1 cellular context compared by ENCODE assay signal in genomic region chr6:2957696-2958330, GRCh38.
TF ChIP-seq lines count a peak whose summit lies in the region.

No MANE protein-coding gene starts in this region.

TF ChIP-seq in H1, 55 proteins besides CTCF, POLR2A, EP300 and RAD21:
- no peak for TF ChIP-seq SP2 (IDR thresholded peaks at IDR 0.05; ENCODE audit: low read length)
- no peak for TF ChIP-seq NANOG (IDR thresholded peaks at IDR 0.05; ENCODE audit: insufficient read depth, low read depth, low read length, poor library complexity, severe bottlenecking)
- TF ChIP-seq, protein P1, sequence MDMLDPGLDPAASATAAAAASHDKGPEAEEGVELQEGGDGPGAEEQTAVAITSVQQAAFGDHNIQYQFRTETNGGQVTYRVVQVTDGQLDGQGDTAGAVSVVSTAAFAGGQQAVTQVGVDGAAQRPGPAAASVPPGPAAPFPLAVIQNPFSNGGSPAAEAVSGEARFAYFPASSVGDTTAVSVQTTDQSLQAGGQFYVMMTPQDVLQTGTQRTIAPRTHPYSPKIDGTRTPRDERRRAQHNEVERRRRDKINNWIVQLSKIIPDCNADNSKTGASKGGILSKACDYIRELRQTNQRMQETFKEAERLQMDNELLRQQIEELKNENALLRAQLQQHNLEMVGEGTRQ (IDR thresholded peaks at IDR 0.05; ENCODE audit: low read length), result no peak
- no peak for TF ChIP-seq BCL11A (IDR thresholded peaks at IDR 0.05; ENCODE audit: low read depth in 2 of 2, low read length in 2 of 2)
- TF ChIP-seq FOSL1 (IDR thresholded peaks at IDR 0.05; ENCODE audit: insufficient read depth, low read depth, low read length), result no peak
- TF ChIP-seq ZNF274 (IDR thresholded peaks at IDR 0.05; ENCODE audit: borderline replicate concordance, extremely low read depth, low read length), result no peak
- no peak for TF ChIP-seq BRCA1 (IDR thresholded peaks at IDR 0.05; ENCODE audit: low read depth, low read length)
- TF ChIP-seq E2F6 (IDR thresholded peaks at IDR 0.05), result no peak
- no peak for TF ChIP-seq TEAD4 (IDR thresholded peaks at IDR 0.05; ENCODE audit: low read depth, low read length)
- no peak for TF ChIP-seq SP1 (IDR thresholded peaks at IDR 0.05; ENCODE audit: low read depth, low read length)
- TF ChIP-seq GABPA (IDR thresholded peaks at IDR 0.05; ENCODE audit: borderline replicate concordance, insufficient read depth, low read length), result no peak
- no peak for TF ChIP-seq TAF7 (optimal IDR thresholded peaks at IDR 0.05; ENCODE audit: borderline replicate concordance, low read depth, low read length)
- TF ChIP-seq, protein P2, sequence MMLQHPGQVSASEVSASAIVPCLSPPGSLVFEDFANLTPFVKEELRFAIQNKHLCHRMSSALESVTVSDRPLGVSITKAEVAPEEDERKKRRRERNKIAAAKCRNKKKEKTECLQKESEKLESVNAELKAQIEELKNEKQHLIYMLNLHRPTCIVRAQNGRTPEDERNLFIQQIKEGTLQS (IDR thresholded peaks at IDR 0.05; ENCODE audit: insufficient read depth, low read depth, low read length), result no peak
- TF ChIP-seq CTBP2 (IDR thresholded peaks at IDR 0.05; ENCODE audit: borderline replicate concordance, insufficient read depth, insufficient read length, low read length), result no peak
- no peak for TF ChIP-seq GTF2F1 (IDR thresholded peaks at IDR 0.05; ENCODE audit: borderline replicate concordance, low read depth, low read length)
- no peak for TF ChIP-seq HDAC6 (IDR thresholded peaks at IDR 0.05; ENCODE audit: low read depth, low read length)
- no peak for TF ChIP-seq CBX8 (IDR thresholded peaks at IDR 0.05; ENCODE audit: borderline replicate concordance, low read depth, low read length)
- TF ChIP-seq MAFK (IDR thresholded peaks at IDR 0.05; ENCODE audit: low read depth, low read length), result no peak
- no peak for TF ChIP-seq JUN (IDR thresholded peaks at IDR 0.05; ENCODE audit: low read depth, low read length)
- TF ChIP-seq RBBP5 (IDR thresholded peaks at IDR 0.05; ENCODE audit: borderline replicate concordance, low read depth, low read length), result no peak
